8 cellular contexts compared by ENCODE assay signal in the genomic region with DNA sequence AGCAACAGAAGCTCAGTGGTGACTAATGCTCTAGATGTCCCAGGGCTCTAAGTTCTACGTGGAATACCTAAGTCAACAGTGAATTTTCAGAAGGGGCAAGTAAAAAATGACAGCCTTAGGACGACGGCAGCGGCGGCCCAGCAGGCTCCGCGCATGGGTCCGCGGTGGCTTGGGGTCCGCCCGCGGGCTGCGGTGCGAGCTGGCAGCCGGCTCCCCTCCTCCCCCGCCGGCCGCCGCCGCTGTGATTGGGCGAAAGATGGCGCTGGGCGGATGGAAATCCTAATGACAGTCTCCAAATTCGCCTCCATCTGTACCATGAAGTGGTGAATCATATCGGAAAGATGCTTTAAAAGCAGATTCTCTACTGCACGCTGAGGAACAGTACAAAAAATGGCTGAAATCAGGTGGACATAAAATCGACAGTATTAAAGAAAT.
DNase-seq lines count a peak whose midpoint lies in the region; ATAC-seq and TF ChIP-seq lines count a peak whose summit lies in the region.

No MANE protein-coding gene starts in this region.

- ATAC-seq in sciatic nerve (peak; percentile 16), HG03097 (IDR thresholded peaks at IDR 0.05; ENCODE audit: low FRiP score, unreplicated experiment) (no peak)

- DNase-seq in GOT3 (lab: John Stamatoyannopoulos, UW), result peak; percentile 31
- peak; percentile 53 for DNase-seq in OCI-M1 (lab: John Stamatoyannopoulos, UW)
- peak; percentile 43 for DNase-seq in amniotic stem cell (lab: John Stamatoyannopoulos, UW)
- peak; percentile 75 for DNase-seq in hepatic stellate cell (ENCODE audit: low spot score)
- no peak for DNase-seq in sciatic nerve (ENCODE audit: low spot score)
- DNase-seq in AML-193 (lab: John Stamatoyannopoulos, UW), result no peak

- intact Hi-C loops in sciatic nerve (cut with DNase I), result no loop called here

- TF ChIP-seq CTCF in 22Rv1 (IDR thresholded peaks at IDR 0.05), result peak; percentile 39

- H3K27ac ChIP-seq in 22Rv1, result no peak overlapping the region

Comparison
In these comparisons a context has a peak if more than half of its experiments do, and no peak if none do; other contexts are left out.
1. DNase-seq: peak in GOT3 (single experiment), OCI-M1 (single experiment), amniotic stem cell (single experiment) and hepatic stellate cell (single experiment); none in sciatic nerve (single experiment) and AML-193 (0 of 2).